Comparison of ENCODE assay signal across 14 cellular contexts in the genomic region with DNA sequence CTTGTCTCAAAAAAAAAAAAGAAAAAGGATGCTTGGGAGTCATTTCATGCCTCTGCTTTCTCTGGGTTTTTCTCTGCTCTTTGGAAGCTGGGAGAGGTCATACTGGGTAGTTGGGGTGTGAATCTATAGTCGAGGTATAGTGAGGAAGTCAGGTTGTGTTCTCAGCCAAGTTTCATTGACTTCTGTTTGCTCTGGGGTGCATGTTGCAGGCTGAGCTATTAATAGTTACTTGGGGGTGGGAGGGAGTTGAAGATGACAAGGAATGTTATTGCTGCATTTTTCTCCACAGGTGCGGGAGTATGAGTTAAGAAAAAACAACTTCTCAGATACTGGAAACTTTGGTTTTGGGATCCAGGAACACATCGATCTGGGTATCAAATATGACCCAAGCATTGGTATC. TPM values are rescaled to one million over a fixed set of nuclear protein-coding genes. Genes with fewer than 3 reads are reported as not detected.
A peak's percentile ranks its signal among the peaks of the same experiment; 100 is the strongest.
DNase-seq lines count a peak whose midpoint lies in the region; ATAC-seq and TF ChIP-seq lines count a peak whose summit lies in the region.
"Had no signal": no experiment of that assay in that cellular context is flagged by ENCODE, and none has a peak within 500 bp of the region (broad histone marks: within the 10 kb centered on the region; RNA-seq: fewer than 3 reads in every experiment).

No MANE protein-coding gene starts in this region.

- ATAC-seq in stimulated activated memory B cell treated with anti-CD40 and anti-IgM and Interleukin-4, amounts not matched to agents 10 μg/mL and 1 μg/mL and 100 μg/mL, for 72 hours, result no peak
- ATAC-seq in GM19463 (IDR thresholded peaks at IDR 0.05; ENCODE audit: unreplicated experiment), result no peak
- ATAC-seq in GM18519 (IDR thresholded peaks at IDR 0.05; ENCODE audit: low FRiP score, unreplicated experiment), result no peak
- ATAC-seq: esophagus mucosa had no signal

- peaks cover 30% of the 10 kb centered on the region for H3F3A ChIP-seq in SU-DHL-6 (ENCODE audit: insufficient read depth)

- peak overlapping the region; percentile 39 for H3K4me3 Mint-ChIP-seq in activated naive CD4-positive, alpha-beta T cell treated with anti-CD3 and anti-CD28 coated beads, Interleukin-2, amount 10 ng/mL, durations not matched to agents 7 days and 5 days
- peak overlapping the region; percentile 54 for H3K4me3 Mint-ChIP-seq in stimulated activated memory B cell treated with anti-CD40 and anti-IgM and Interleukin-4, amounts not matched to agents 10 μg/mL and 1 μg/mL and 100 μg/mL, for 72 hours

- H4K20me1 ChIP-seq in SU-DHL-6 (ENCODE audit: low read depth, low read length) (peaks cover 35% of the 10 kb centered on the region), fibroblast of lung (ENCODE audit: control insufficient read depth, extremely low read depth, insufficient read depth, low read length) (peaks cover 2% of the 10 kb centered on the region)

- no peak for TF ChIP-seq CTCF in SU-DHL-6 (IDR thresholded peaks at IDR 0.05; ENCODE audit: insufficient read depth, low read length, poor library complexity, severe bottlenecking)
- no peak for TF ChIP-seq CTCF in fibroblast of lung (conservative IDR thresholded peaks at IDR 0.05 in 1 of 2, IDR thresholded peaks at IDR 0.05 in 1 of 2; ENCODE audit: low read depth in 1 of 2, low read length in 2 of 2)

- H3K27me3 Mint-ChIP-seq in activated naive CD4-positive, alpha-beta T cell treated with anti-CD3 and anti-CD28 coated beads, Interleukin-2, amount 10 ng/mL, durations not matched to agents 7 days and 5 days, result no peaks in the 10 kb centered on the region
- H3K27me3 Mint-ChIP-seq in stimulated activated memory B cell treated with anti-CD40 and anti-IgM and Interleukin-4, amounts not matched to agents 10 μg/mL and 1 μg/mL and 100 μg/mL, for 72 hours, result no peaks in the 10 kb centered on the region

- peaks cover 78% of the 10 kb centered on the region for H3K79me2 ChIP-seq in SU-DHL-6 (ENCODE audit: insufficient read depth, low read length)
- peaks cover 77% of the 10 kb centered on the region for H3K79me2 ChIP-seq in fibroblast of lung (ENCODE audit: control insufficient read depth, insufficient read depth, low read length)

- no peak overlapping the region for H3K9ac ChIP-seq in SU-DHL-6 (ENCODE audit: low read length)
- no peak overlapping the region for H3K9ac ChIP-seq in fibroblast of lung (ENCODE audit: insufficient read depth, low read length)

- H3K4me2 ChIP-seq in SU-DHL-6 (ENCODE audit: low read depth, low read length, poor library complexity, severe bottlenecking) (peak overlapping the region; percentile 64), fibroblast of lung (ENCODE audit: extremely low read depth, insufficient read depth, low read length) (peak overlapping the region; percentile 7)

- H3K27ac Mint-ChIP-seq in activated naive CD4-positive, alpha-beta T cell treated with anti-CD3 and anti-CD28 coated beads, Interleukin-2, amount 10 ng/mL, durations not matched to agents 7 days and 5 days, result no peak overlapping the region
- peak overlapping the region; percentile 95 for H3K27ac Mint-ChIP-seq in stimulated activated memory B cell treated with anti-CD40 and anti-IgM and Interleukin-4, amounts not matched to agents 10 μg/mL and 1 μg/mL and 100 μg/mL, for 72 hours

- no peaks in the 10 kb centered on the region for H3K9me3 Mint-ChIP-seq in activated naive CD4-positive, alpha-beta T cell treated with anti-CD3 and anti-CD28 coated beads, Interleukin-2, amount 10 ng/mL, durations not matched to agents 7 days and 5 days
- no peaks in the 10 kb centered on the region for H3K9me3 Mint-ChIP-seq in stimulated activated memory B cell treated with anti-CD40 and anti-IgM and Interleukin-4, amounts not matched to agents 10 μg/mL and 1 μg/mL and 100 μg/mL, for 72 hours

- no peaks in the 10 kb centered on the region for H3K27me3 ChIP-seq in SU-DHL-6 (ENCODE audit: low read length)
- no peaks in the 10 kb centered on the region for H3K27me3 ChIP-seq in fibroblast of lung (ENCODE audit: control insufficient read depth, insufficient read depth, low read length)
- H3K27me3 ChIP-seq: thyroid gland had no signal

- H3K4me1 Mint-ChIP-seq in activated naive CD4-positive, alpha-beta T cell treated with anti-CD3 and anti-CD28 coated beads, Interleukin-2, amount 10 ng/mL, durations not matched to agents 7 days and 5 days, result peaks cover 70% of the 10 kb centered on the region
- H3K4me1 Mint-ChIP-seq in stimulated activated memory B cell treated with anti-CD40 and anti-IgM and Interleukin-4, amounts not matched to agents 10 μg/mL and 1 μg/mL and 100 μg/mL, for 72 hours, result peaks cover 67% of the 10 kb centered on the region

- no peak for DNase-seq in activated naive CD4-positive, alpha-beta T cell treated with anti-CD3 and anti-CD28 coated beads, Interleukin-2, amount 10 ng/mL, durations not matched to agents 7 days and 5 days
- no peak for DNase-seq in activated naive CD4-positive, alpha-beta T cell treated with anti-CD3 and anti-CD28 coated beads, Interleukin-2, amount 50 U/mL, for 16 hours
- DNase-seq in fibroblast of lung (ENCODE audit: low read depth in 2 of 2) (no peak), globus pallidus (ENCODE audit: low spot score) (no peak)
- DNase-seq: activated CD4-positive, alpha-beta T cell treated with anti-CD3 and anti-CD28 coated beads for 4 hours; kidney; NCI-H2107; RPMI8226; thyroid gland had no signal

- peaks cover 8% of the 10 kb centered on the region for H3K4me1 ChIP-seq in fibroblast of lung (ENCODE audit: control insufficient read depth, extremely low read depth, insufficient read depth, low read length)

- H3K27ac ChIP-seq in SU-DHL-6 (ENCODE audit: low read depth, low read length) (no peak overlapping the region), fibroblast of lung (ENCODE audit: insufficient read depth, low read length) (no peak overlapping the region)
- H3K27ac ChIP-seq: thyroid gland had no signal

- peaks cover 58% of the 10 kb centered on the region for H3K36me3 ChIP-seq in SU-DHL-6 (ENCODE audit: low read length)
- H3K36me3 ChIP-seq in fibroblast of lung (ENCODE audit: control insufficient read depth, insufficient read depth, low read length), result peaks cover 14% of the 10 kb centered on the region

- H3K9me2 ChIP-seq in SU-DHL-6 (replicated peaks; ENCODE audit: insufficient read depth, low read length), result no peaks in the 10 kb centered on the region

- CTCF ChIA-PET in activated naive CD4-positive, alpha-beta T cell treated with anti-CD3 and anti-CD28 coated beads, Interleukin-2, amount 10 ng/mL, durations not matched to agents 7 days and 5 days (lab: Charles Lee), result interaction anchor here (1.2 kb wide), 2 partner anchors 8 to 149 kb away, joined by 3 read pairs; no protein-coding TSS in a partner anchor

- H3K36me3 Mint-ChIP-seq in activated naive CD4-positive, alpha-beta T cell treated with anti-CD3 and anti-CD28 coated beads, Interleukin-2, amount 10 ng/mL, durations not matched to agents 7 days and 5 days, result peaks cover 65% of the 10 kb centered on the region
- peaks cover 56% of the 10 kb centered on the region for H3K36me3 Mint-ChIP-seq in stimulated activated memory B cell treated with anti-CD40 and anti-IgM and Interleukin-4, amounts not matched to agents 10 μg/mL and 1 μg/mL and 100 μg/mL, for 72 hours

- H3K4me3 ChIP-seq in SU-DHL-6 (ENCODE audit: insufficient read depth, low read length, poor library complexity, severe bottlenecking) (no peak overlapping the region), fibroblast of lung (replicated peaks in 1 of 4; ENCODE audit: control extremely low read depth in 1 of 4, insufficient read depth in 1 of 4, low read depth in 3 of 4, low read length in 4 of 4) (peak overlapping the region in 2 of 4 experiments; percentile 17 to 23)
- H3K4me3 ChIP-seq: thyroid gland had no signal

- H2AFZ ChIP-seq in SU-DHL-6 (ENCODE audit: low read depth, low read length, severe bottlenecking) (no peak overlapping the region), fibroblast of lung (ENCODE audit: low read length) (no peak overlapping the region)

- H3K9me3 ChIP-seq in SU-DHL-6 (ENCODE audit: insufficient read depth, low read length) (no peaks in the 10 kb centered on the region), fibroblast of lung (ENCODE audit: control insufficient read depth, insufficient read depth, low read depth, low read length) (no peaks in the 10 kb centered on the region)
- H3K9me3 ChIP-seq: thyroid gland had no signal

RNA-seq across cellular contexts. Expression of a gene that starts 2.8 kb away (rescaled TPM):
- 1,214 and 1,412 TPM in 2 replicates for total RNA-seq in fibroblast of lung
- 1,477 and 1,551 TPM in 2 replicates for polyA plus RNA-seq in fibroblast of lung
- polyA plus RNA-seq in fibroblast of lung (2012), result 2,012 and 2,284 TPM in 2 replicates
- 186 and 249 TPM in 2 replicates for polyA minus RNA-seq in fibroblast of lung (ENCODE audit: low replicate concordance)

RNA-seq across cellular contexts. Expression of a gene that starts 48.9 kb away (rescaled TPM):
- 15.9 and 19.3 TPM in 2 replicates for total RNA-seq in fibroblast of lung
- polyA plus RNA-seq in fibroblast of lung, result 34.1 and 42.2 TPM in 2 replicates
- 26.7 and 35.1 TPM in 2 replicates for polyA plus RNA-seq in fibroblast of lung (2012)
- 14.5 and 16.0 TPM in 2 replicates for polyA minus RNA-seq in fibroblast of lung (ENCODE audit: low replicate concordance)
